Comparison of ENCODE assay signal across 8 cellular contexts in the genomic region with DNA sequence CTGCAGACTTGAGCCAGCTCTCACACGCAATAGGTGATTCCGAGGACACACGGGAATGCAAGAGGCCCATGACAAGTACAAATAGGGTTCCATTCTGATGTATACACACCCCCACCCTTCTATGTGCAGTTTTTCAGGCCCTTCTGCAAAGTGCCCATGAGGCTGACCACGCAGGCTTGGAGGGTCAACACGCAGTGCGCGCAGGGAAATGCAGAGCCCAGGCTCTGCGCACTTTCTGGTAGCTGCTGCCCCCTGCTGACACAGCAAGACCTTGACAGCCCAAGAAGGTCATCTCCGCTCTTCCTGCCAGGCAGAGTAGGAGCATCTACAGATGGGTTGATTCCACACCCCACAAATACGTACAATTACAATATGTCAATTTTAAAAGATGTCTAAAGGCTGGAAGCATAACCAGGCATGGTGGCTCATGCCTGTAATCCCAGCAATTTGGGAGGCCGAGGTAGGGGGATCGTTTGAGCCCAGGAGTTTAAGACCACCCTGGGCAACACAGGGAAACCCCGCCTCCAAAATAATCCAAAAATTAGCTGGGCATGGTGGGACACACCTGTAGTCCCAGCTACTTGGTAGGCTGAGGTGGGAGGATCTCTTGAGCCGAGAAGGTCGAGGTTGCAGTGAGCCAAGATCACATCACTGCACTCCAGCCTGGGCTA. TPM values are rescaled to one million over a fixed set of nuclear protein-coding genes. Genes with fewer than 3 reads are reported as not detected.
DNase-seq lines count a peak whose midpoint lies in the region; FAIRE-seq and TF ChIP-seq lines count a peak whose summit lies in the region.

No MANE protein-coding gene starts in this region.

- H2AK5ac ChIP-seq in H1 (ENCODE audit: low read depth, low read length), result no peak overlapping the region

- peaks cover 23 to 37% of the 10 kb centered on the region in 2 experiments for H3K9me3 ChIP-seq in H1 (ENCODE audit: insufficient read depth in 2 of 2, low read depth in 1 of 2, low read length in 1 of 2)
- H3K9me3 ChIP-seq in mucosa of rectum (ENCODE audit: control insufficient read depth in 2 of 2, low read length in 2 of 2), result no peaks in the 10 kb centered on the region

- no peak overlapping the region for H3K14ac ChIP-seq in H1 (ENCODE audit: insufficient read length)

- H2BK120ac ChIP-seq in H1 (replicated peaks; ENCODE audit: low read depth, low read length), result no peak overlapping the region

- no peak overlapping the region for H3K27ac ChIP-seq in H1 (ENCODE audit: low read depth, low read length)
- no peak overlapping the region for H3K27ac ChIP-seq in mucosa of rectum (ENCODE audit: low read depth in 2 of 2, low read length in 2 of 2)

- H3K4me2 ChIP-seq in H1 (ENCODE audit: insufficient read depth in 1 of 2, low read depth in 2 of 2, low read length in 2 of 2), result no peak overlapping the region

- POLR2A ChIA-PET in activated CD4-positive, alpha-beta T cell treated with anti-CD3 and anti-CD28 coated beads, Interleukin-2, amount 10 ng/mL, durations not matched to agents 7 days and 5 days (lab: Charles Lee), result no interaction called here
- POLR2A ChIA-PET in H1 (lab: Charles Lee; ENCODE audit: partially characterized antibody), result interaction anchor here (0.9 to 2.0 kb wide), 4 partner anchors 9 to 99 kb away, joined by 3 to 8 read pairs (median 4); partner anchors contain the start of gene PGBD2

- TF ChIP-seq POLR2A in H1 (IDR thresholded peaks at IDR 0.05; ENCODE audit: control extremely low read depth in 1 of 2, low read depth in 2 of 2, low read length in 2 of 2), result no peak

- no peak overlapping the region for H3K4ac ChIP-seq in H1 (replicated peaks; ENCODE audit: insufficient read length, low read depth, low read length)

- H2BK20ac ChIP-seq in H1 (ENCODE audit: low read length), result no peak overlapping the region

- no peak overlapping the region for H4K8ac ChIP-seq in H1 (ENCODE audit: extremely low read depth, insufficient read depth, low read length)

- H3K4me1 Mint-ChIP-seq in activated CD4-positive, alpha-beta T cell treated with anti-CD3 and anti-CD28 coated beads, Interleukin-2, amount 10 ng/mL, durations not matched to agents 7 days and 5 days, result peaks cover 8% of the 10 kb centered on the region

- no peaks in the 10 kb centered on the region for H3K9me3 Mint-ChIP-seq in activated CD4-positive, alpha-beta T cell treated with anti-CD3 and anti-CD28 coated beads, Interleukin-2, amount 10 ng/mL, durations not matched to agents 7 days and 5 days

- H3K36me3 ChIP-seq in H1 (ENCODE audit: control insufficient read depth in 2 of 4, insufficient read depth in 4 of 4, low read length in 3 of 4) (peaks cover 0 to 6% (median 0%) of the 10 kb centered on the region in 4 experiments; a peak in 1 of 8 replicates), mucosa of rectum (ENCODE audit: control insufficient read depth in 2 of 2, insufficient read depth in 2 of 2, low read length in 2 of 2) (peaks cover 6 to 11% of the 10 kb centered on the region in 2 donors)

- no peaks in the 10 kb centered on the region for H3K27me3 ChIP-seq in H1 (replicated peaks in 1 of 4; ENCODE audit: control insufficient read depth in 3 of 4, extremely low read depth in 1 of 4, insufficient read depth in 3 of 4, low read length in 3 of 4)
- H3K27me3 ChIP-seq in mucosa of rectum (ENCODE audit: control insufficient read depth in 2 of 2, insufficient read depth in 2 of 2, low read length in 2 of 2), result no peaks in the 10 kb centered on the region

- H2AFZ ChIP-seq in H1 (ENCODE audit: low read length), result no peak overlapping the region

- no peak for FAIRE-seq in H1 (lab: Jason Lieb, UNC)

- peaks cover 6% of the 10 kb centered on the region for H3K36me3 Mint-ChIP-seq in activated CD4-positive, alpha-beta T cell treated with anti-CD3 and anti-CD28 coated beads, Interleukin-2, amount 10 ng/mL, durations not matched to agents 7 days and 5 days (ENCODE audit: low read depth)

- TF ChIP-seq CTCF in HFF-Myc (IDR thresholded peaks at IDR 0.05; ENCODE audit: low read depth, low read length, missing control alignments) (peak; percentile 76), H1 (IDR thresholded peaks at IDR 0.05; ENCODE audit: control extremely low read depth in 1 of 3, insufficient read depth in 1 of 3, low read depth in 1 of 3, low read length in 3 of 3) (peak; percentile 82 to 86 (median 83))

- no peaks in the 10 kb centered on the region for H3K23me2 ChIP-seq in H1 (ENCODE audit: low read depth, low read length)

- H3K4me1 ChIP-seq in H1 (replicated peaks in 1 of 4; ENCODE audit: control insufficient read depth in 3 of 4, insufficient read depth in 4 of 4, low read length in 3 of 4), result no peaks in the 10 kb centered on the region
- H3K4me1 ChIP-seq in mucosa of rectum (ENCODE audit: control insufficient read depth in 2 of 2, insufficient read depth in 2 of 2, low read length in 2 of 2), result peaks cover 30 to 39% of the 10 kb centered on the region in 2 donors

- H3K9ac ChIP-seq in H1 (replicated peaks in 1 of 4; ENCODE audit: extremely low read depth in 1 of 4, low read depth in 3 of 4, low read length in 3 of 4) (no peak overlapping the region), mucosa of rectum (ENCODE audit: low read depth in 1 of 2, low read length in 2 of 2) (peak overlapping the region in 1 of 2 donors; percentile 29)

- TF ChIP-seq RAD21 in H1 (IDR thresholded peaks at IDR 0.05 in 1 of 2, conservative IDR thresholded peaks at IDR 0.05 in 1 of 2; ENCODE audit: low read depth in 2 of 2, low read length in 2 of 2), result peak; percentile 85 to 91

- no peak overlapping the region for H2BK12ac ChIP-seq in H1 (ENCODE audit: low read depth, low read length)

- 74% methylated on average over 15 of the region's 15 CpGs; no CpG with 5 or more reads in 1 of the 2 experiments for whole genome bisulfite sequencing in H1 (ENCODE audit: extremely low coverage in 1 of 2, insufficient coverage in 1 of 2, insufficient read length in 1 of 2, insufficient replicate concordance in 2 of 2, low coverage in 1 of 2, low lambda C conversion rate in 2 of 2, missing lambda C conversion rate in 1 of 2), 2 experiments

- no peaks in the 10 kb centered on the region for H3K79me2 ChIP-seq in H1 (ENCODE audit: control insufficient read depth in 1 of 2, insufficient read depth in 2 of 2, low read length in 2 of 2)

- H4K91ac ChIP-seq in H1 (replicated peaks; ENCODE audit: insufficient read length, low read length), result no peak overlapping the region

- CTCF ChIA-PET in activated CD4-positive, alpha-beta T cell treated with anti-CD3 and anti-CD28 coated beads, Interleukin-2, amount 10 ng/mL, durations not matched to agents 7 days and 5 days (lab: Charles Lee), result interaction anchor here (0.8 to 1.5 kb wide), 8 partner anchors 9 to 102 kb away, joined by 3 to 5 read pairs (median 4); partner anchors contain the start of gene SH3BP5L
- CTCF ChIA-PET in H1 (lab: Charles Lee; ENCODE audit: partially characterized antibody), result interaction anchor here (0.6 to 4.0 kb wide), 17 partner anchors 9 to 435 kb away, joined by 3 to 14 read pairs (median 3); partner anchors contain the start of genes SH3BP5L and ZNF672

- H3K79me1 ChIP-seq in H1 (ENCODE audit: low read depth, low read length), result no peaks in the 10 kb centered on the region

- no peak overlapping the region for H3K27ac Mint-ChIP-seq in activated CD4-positive, alpha-beta T cell treated with anti-CD3 and anti-CD28 coated beads, Interleukin-2, amount 10 ng/mL, durations not matched to agents 7 days and 5 days

- H3K27me3 Mint-ChIP-seq in activated CD4-positive, alpha-beta T cell treated with anti-CD3 and anti-CD28 coated beads, Interleukin-2, amount 10 ng/mL, durations not matched to agents 7 days and 5 days, result no peaks in the 10 kb centered on the region

- no peaks in the 10 kb centered on the region for H4K20me1 ChIP-seq in H1 (replicated peaks in 1 of 2; ENCODE audit: control insufficient read depth in 1 of 2, insufficient read depth in 2 of 2, low read length in 2 of 2)

- H3K18ac ChIP-seq in H1 (ENCODE audit: extremely low read depth, low read length), result no peak overlapping the region

- no peak overlapping the region for H4K5ac ChIP-seq in H1 (ENCODE audit: insufficient read length, low read depth, low read length)

- no peak overlapping the region for H3K23ac ChIP-seq in H1 (ENCODE audit: insufficient read length)

- no peak overlapping the region for H3K56ac ChIP-seq in H1 (replicated peaks; ENCODE audit: insufficient read length, low read depth, low read length)

- no peak for TF ChIP-seq EP300 in H1 (IDR thresholded peaks at IDR 0.05; ENCODE audit: borderline replicate concordance in 1 of 2, low read depth in 2 of 2, low read length in 2 of 2)

- no peak overlapping the region for H2BK5ac ChIP-seq in H1 (ENCODE audit: low read depth, low read length)

- DNase-seq in SHP77 (lab: John Stamatoyannopoulos, UW) (peak; percentile 21 to 36), SHP77 treated with DMSO at 0.1 percent for 48 hours (lab: John Stamatoyannopoulos, UW) (no peak), HFF-Myc (ENCODE audit: extremely low read depth, low read depth) (no peak), NCI-H1048 (lab: John Stamatoyannopoulos, UW) (peak; percentile 17), H1 (ENCODE audit: low read depth in 1 of 2, low spot score in 2 of 2) (peak in 1 of 2 experiments; percentile 76), superior temporal gyrus (ENCODE audit: extremely low spot score) (peak; percentile 81)
- DNase-seq in activated CD4-positive, alpha-beta T cell treated with anti-CD3 and anti-CD28 coated beads, Interleukin-2, amount 10 ng/mL, durations not matched to agents 7 days and 5 days, result peak; percentile 68

- H3K4me3 Mint-ChIP-seq in activated CD4-positive, alpha-beta T cell treated with anti-CD3 and anti-CD28 coated beads, Interleukin-2, amount 10 ng/mL, durations not matched to agents 7 days and 5 days, result no peak overlapping the region

- H3K4me3 ChIP-seq in HFF-Myc (replicated peaks; ENCODE audit: low read depth, low read length), result no peak overlapping the region
- H3K4me3 ChIP-seq in H1 (ENCODE audit: extremely low read depth in 1 of 4, insufficient read depth in 2 of 4, low read depth in 3 of 4, low read length in 4 of 4), result no peak overlapping the region
- peak overlapping the region; percentile 10 to 17 for H3K4me3 ChIP-seq in mucosa of rectum (ENCODE audit: low read length in 2 of 2)

- H2BK15ac ChIP-seq in H1 (ENCODE audit: low read length), result no peak overlapping the region

RNA-seq across cellular contexts. Expression of gene SH3BP5L, which starts 18.5 kb away (rescaled TPM):
- total RNA-seq in activated CD4-positive, alpha-beta T cell treated with anti-CD3 and anti-CD28 coated beads, Interleukin-2, amount 10 ng/mL, durations not matched to agents 7 days and 5 days, result 10 to 100 TPM; 29.7 to 32.7 TPM
- total RNA-seq in H1 (2021; fragmentation: NEBNext Ultra II Directional; extraction: Animal tissue kit (Norgen Biotek cat#: 25700)), result 27.9 and 28.4 TPM in 2 replicates
- polyA plus RNA-seq in H1 (2011; rRNA removed), result 20.2 and 29.7 TPM in 2 replicates
- polyA plus RNA-seq in H1 (2011; cell fraction: cytosol; rRNA removed), result 27.2 TPM
- 32.9 TPM for polyA plus RNA-seq in H1 (2011; cell fraction: nucleus; rRNA removed)
- 14.2 to 20.1 TPM (median 19.1 TPM) in 4 replicates for polyA plus RNA-seq in H1 (2012, experiment 1 of 2)
- 18.1 TPM for polyA plus RNA-seq in H1 (2012, experiment 2 of 2)
- 14.2 TPM for polyA plus RNA-seq in H1 (2013, experiment 1 of 2)
- 13.8 TPM for polyA plus RNA-seq in H1 (2013, experiment 2 of 2)
- 15.4 and 21.6 TPM in 2 replicates for polyA minus RNA-seq in H1 (2011; rRNA and poly(A)+ RNA removed)
- 13.0 TPM for polyA minus RNA-seq in H1 (2011; cell fraction: cytosol; rRNA and poly(A)+ RNA removed)
- 24.4 TPM for polyA minus RNA-seq in H1 (2011; cell fraction: nucleus; rRNA and poly(A)+ RNA removed)

RNA-seq across cellular contexts. Expression of gene ZNF672, which starts 30.8 kb away (rescaled TPM):
- total RNA-seq in activated CD4-positive, alpha-beta T cell treated with anti-CD3 and anti-CD28 coated beads, Interleukin-2, amount 10 ng/mL, durations not matched to agents 7 days and 5 days, result 10 to 100 TPM; 46.5 to 56.9 TPM
- total RNA-seq in H1 (2021; fragmentation: NEBNext Ultra II Directional; extraction: Animal tissue kit (Norgen Biotek cat#: 25700)), result 28.4 and 30.7 TPM in 2 replicates
- 40.4 and 40.7 TPM in 2 replicates for polyA plus RNA-seq in H1 (2011; rRNA removed)
- polyA plus RNA-seq in H1 (2011; cell fraction: cytosol; rRNA removed), result 29.5 TPM
- polyA plus RNA-seq in H1 (2011; cell fraction: nucleus; rRNA removed), result 25.3 TPM
- 15.9 to 22.8 TPM (median 20.8 TPM) in 4 replicates for polyA plus RNA-seq in H1 (2012, experiment 1 of 2)
- polyA plus RNA-seq in H1 (2012, experiment 2 of 2), result 31.7 TPM
- polyA plus RNA-seq in H1 (2013, experiment 1 of 2), result 17.9 TPM
- 18.5 TPM for polyA plus RNA-seq in H1 (2013, experiment 2 of 2)
- 27.1 and 34.9 TPM in 2 replicates for polyA minus RNA-seq in H1 (2011; rRNA and poly(A)+ RNA removed)
- polyA minus RNA-seq in H1 (2011; cell fraction: cytosol; rRNA and poly(A)+ RNA removed), result 26.9 TPM
- 29.5 TPM for polyA minus RNA-seq in H1 (2011; cell fraction: nucleus; rRNA and poly(A)+ RNA removed)

RNA-seq across cellular contexts. Expression of gene LYPD8, which starts 51.6 kb away (rescaled TPM):
- not detected for total RNA-seq in activated CD4-positive, alpha-beta T cell treated with anti-CD3 and anti-CD28 coated beads, Interleukin-2, amount 10 ng/mL, durations not matched to agents 7 days and 5 days
- not detected in 2 replicates for total RNA-seq in H1 (2021; fragmentation: NEBNext Ultra II Directional; extraction: Animal tissue kit (Norgen Biotek cat#: 25700))
- not detected in 2 replicates for polyA plus RNA-seq in H1 (2011; rRNA removed)
- polyA plus RNA-seq in H1 (2011; cell fraction: cytosol; rRNA removed), result not detected
- polyA plus RNA-seq in H1 (2011; cell fraction: nucleus; rRNA removed), result not detected
- not detected in 4 replicates for polyA plus RNA-seq in H1 (2012, experiment 1 of 2)
- polyA plus RNA-seq in H1 (2012, experiment 2 of 2), result not detected
- polyA plus RNA-seq in H1 (2013, experiment 1 of 2), result not detected
- not detected for polyA plus RNA-seq in H1 (2013, experiment 2 of 2)
- polyA minus RNA-seq in H1 (2011; rRNA and poly(A)+ RNA removed), result not detected in 2 replicates
- not detected for polyA minus RNA-seq in H1 (2011; cell fraction: cytosol; rRNA and poly(A)+ RNA removed)
- polyA minus RNA-seq in H1 (2011; cell fraction: nucleus; rRNA and poly(A)+ RNA removed), result not detected

RNA-seq across cellular contexts. Expression of gene ZNF692, which starts 51.7 kb away (rescaled TPM):
- 10 to 100 TPM; 55.5 to 57.6 TPM for total RNA-seq in activated CD4-positive, alpha-beta T cell treated with anti-CD3 and anti-CD28 coated beads, Interleukin-2, amount 10 ng/mL, durations not matched to agents 7 days and 5 days
- total RNA-seq in H1 (2021; fragmentation: NEBNext Ultra II Directional; extraction: Animal tissue kit (Norgen Biotek cat#: 25700)), result 38.4 and 39.7 TPM in 2 replicates
- polyA plus RNA-seq in H1 (2011; rRNA removed), result 52.3 and 55.8 TPM in 2 replicates
- polyA plus RNA-seq in H1 (2011; cell fraction: cytosol; rRNA removed), result 75.0 TPM
- 255 TPM for polyA plus RNA-seq in H1 (2011; cell fraction: nucleus; rRNA removed)
- polyA plus RNA-seq in H1 (2012, experiment 1 of 2), result 47.8 to 62.3 TPM (median 56.6 TPM) in 4 replicates
- 42.7 TPM for polyA plus RNA-seq in H1 (2012, experiment 2 of 2)
- polyA plus RNA-seq in H1 (2013, experiment 1 of 2), result 30.6 TPM
- 26.0 TPM for polyA plus RNA-seq in H1 (2013, experiment 2 of 2)
- polyA minus RNA-seq in H1 (2011; rRNA and poly(A)+ RNA removed), result 12.5 and 15.3 TPM in 2 replicates
- polyA minus RNA-seq in H1 (2011; cell fraction: cytosol; rRNA and poly(A)+ RNA removed), result 12.3 TPM
- 40.6 TPM for polyA minus RNA-seq in H1 (2011; cell fraction: nucleus; rRNA and poly(A)+ RNA removed)

Comparison
In these comparisons a context has a peak if more than half of its experiments do, and no peak if none do; other contexts are left out.
1. DNase-seq: peak in SHP77 (2 of 2), NCI-H1048 (single experiment), activated CD4-positive, alpha-beta T cell treated with anti-CD3 and anti-CD28 coated beads, Interleukin-2, amount 10 ng/mL, durations not matched to agents 7 days and 5 days (single experiment) and superior temporal gyrus (single experiment); none in SHP77 treated with DMSO at 0.1 percent for 48 hours (single experiment) and HFF-Myc (single experiment).
2. H3K4me3 ChIP-seq: peak in mucosa of rectum (2 of 2); none in HFF-Myc (single experiment) and H1 (0 of 4).